Comparison of ENCODE assay signal across 17 cellular contexts in genomic region chr22:48316245-48316875, GRCh38.
DNase-seq lines count a peak whose midpoint lies in the region; ATAC-seq and TF ChIP-seq lines count a peak whose summit lies in the region.
"Had no signal": no experiment of that assay in that cellular context is flagged by ENCODE, and none has a peak within 500 bp of the region (broad histone marks: within the 10 kb centered on the region; RNA-seq: fewer than 3 reads in every experiment).

No MANE protein-coding gene starts in this region.

- no peak overlapping the region for H3K18ac ChIP-seq in mesenchymal stem cell (ENCODE audit: low read depth in 1 of 2, low read length in 2 of 2)

- H3K9ac ChIP-seq in mesenchymal stem cell (ENCODE audit: low read length) (no peak overlapping the region), colonic mucosa (ENCODE audit: low read depth in 2 of 2, low read length in 2 of 2) (no peak overlapping the region)

- ATAC-seq in Right ventricle myocardium superior (ENCODE audit: poor library complexity) (no peak), left ventricle myocardium superior (no peak)
- ATAC-seq: Panc1 had no signal

- H4K8ac ChIP-seq in mesenchymal stem cell (ENCODE audit: low read length): no peak overlapping the region

- peak overlapping the region; percentile 5 for H3K4me2 ChIP-seq in mesenchymal stem cell (ENCODE audit: low read length, poor library complexity, severe bottlenecking)

- no peak overlapping the region for H2AFZ ChIP-seq in mesenchymal stem cell (ENCODE audit: low read depth, low read length)

- peaks cover 8% of the 10 kb centered on the region for H3K9me3 ChIP-seq in mesenchymal stem cell (ENCODE audit: control insufficient read depth, low read length)
- no peaks in the 10 kb centered on the region for H3K9me3 ChIP-seq in suprapubic skin
- H3K9me3 ChIP-seq in colonic mucosa: no peaks in the 10 kb centered on the region
- H3K9me3 ChIP-seq: Caco-2 had no signal

- intact Hi-C loops in Right ventricle myocardium superior (cut with DNase I): no loop called here
- intact Hi-C loops in left ventricle myocardium superior (cut with micrococcal nuclease): no loop called here
- intact Hi-C loops in colonic mucosa (cut with DNase I): no loop called here

- no peak overlapping the region for H3K4ac ChIP-seq in mesenchymal stem cell (ENCODE audit: low read depth in 1 of 2, low read length in 2 of 2)

- no peak overlapping the region for H2BK12ac ChIP-seq in mesenchymal stem cell (ENCODE audit: low read length in 2 of 2)

- no peak overlapping the region for H2BK120ac ChIP-seq in mesenchymal stem cell (ENCODE audit: low read depth, low read length)

- no peak overlapping the region for H4K91ac ChIP-seq in mesenchymal stem cell (ENCODE audit: low read length)

- no peak overlapping the region for H3K4me3 ChIP-seq in coronary artery
- H3K4me3 ChIP-seq in mesenchymal stem cell (ENCODE audit: insufficient read depth in 1 of 2, low read depth in 1 of 2, low read length in 2 of 2): no peak overlapping the region
- no peak overlapping the region for H3K4me3 ChIP-seq in suprapubic skin
- H3K4me3 ChIP-seq in colonic mucosa: no peak overlapping the region

- no peaks in the 10 kb centered on the region for H3K79me1 ChIP-seq in mesenchymal stem cell (replicated peaks; ENCODE audit: low read length, poor library complexity, severe bottlenecking)

- 77% methylated on average over 13 of the region's 13 CpGs for WGBS in mesenchymal stem cell
- WGBS in suprapubic skin: 95% methylated on average over 7 of the region's 13 CpGs

- no peak overlapping the region for H2BK5ac ChIP-seq in mesenchymal stem cell (ENCODE audit: low read depth, low read length, poor library complexity, severe bottlenecking)

- H3K27me3 ChIP-seq in mesenchymal stem cell (ENCODE audit: control insufficient read depth in 1 of 2, insufficient read depth in 1 of 2, low read length in 2 of 2) (no peaks in the 10 kb centered on the region), suprapubic skin (peaks cover 17% of the 10 kb centered on the region), colonic mucosa (no peaks in the 10 kb centered on the region)

- H3K4me1 ChIP-seq in mesenchymal stem cell (ENCODE audit: control insufficient read depth, insufficient read depth, low read depth, low read length) (no peaks in the 10 kb centered on the region), suprapubic skin (no peaks in the 10 kb centered on the region), colonic mucosa (no peaks in the 10 kb centered on the region)
- H3K4me1 ChIP-seq: Caco-2 had no signal

- no peak overlapping the region for H2BK15ac ChIP-seq in mesenchymal stem cell (ENCODE audit: low read depth, poor library complexity, severe bottlenecking)

- TF ChIP-seq CTCF in coronary artery (IDR thresholded peaks at IDR 0.05) (no peak), suprapubic skin (IDR thresholded peaks at IDR 0.05) (no peak), colonic mucosa (IDR thresholded peaks at IDR 0.05) (no peak)

- DNase-seq in Right ventricle myocardium superior (peak; percentile 31), left ventricle myocardium superior (no peak), coronary artery (ENCODE audit: low spot score) (peak; percentile 69), mesenchymal stem cell (no peak), suprapubic skin (ENCODE audit: low spot score in 2 of 2) (peak; percentile 55 to 73), NCI-H1930 (lab: John Stamatoyannopoulos, UW) (no peak), colonic mucosa (no peak)
- DNase-seq: Caco-2, DMS153, GOT3, HFFc6, NCI-H1092, NCI-H146, NCI-H2107, NCI-H2227 treated with DMSO at 0.1 percent for 48 hours, NCI-H524 had no signal

- no peak overlapping the region for H3K14ac ChIP-seq in mesenchymal stem cell (ENCODE audit: low read length in 2 of 2)

- no peak for TF ChIP-seq POLR2A in suprapubic skin (IDR thresholded peaks at IDR 0.05)

- H3K27ac ChIP-seq in coronary artery (no peak overlapping the region), mesenchymal stem cell (ENCODE audit: low read length, poor library complexity, severe bottlenecking) (no peak overlapping the region), suprapubic skin (no peak overlapping the region), colonic mucosa (no peak overlapping the region)

- no peak for TF ChIP-seq EP300 in suprapubic skin (IDR thresholded peaks at IDR 0.05)

- no peak overlapping the region for H2AK5ac ChIP-seq in mesenchymal stem cell (ENCODE audit: low read length, severe bottlenecking)

- no peaks in the 10 kb centered on the region for H3K36me3 ChIP-seq in mesenchymal stem cell (ENCODE audit: control insufficient read depth in 1 of 2, insufficient read depth in 2 of 2, low read depth in 1 of 2, low read length in 2 of 2)
- no peaks in the 10 kb centered on the region for H3K36me3 ChIP-seq in suprapubic skin
- H3K36me3 ChIP-seq in colonic mucosa: no peaks in the 10 kb centered on the region

- no peak overlapping the region for H3K23ac ChIP-seq in mesenchymal stem cell (ENCODE audit: low read length in 2 of 2)

Comparison
In these comparisons a context has a peak if more than half of its experiments do, and no peak if none do; other contexts are left out.
1. DNase-seq: peak in Right ventricle myocardium superior (single experiment), coronary artery (single experiment) and suprapubic skin (2 of 2); none in left ventricle myocardium superior (single experiment), mesenchymal stem cell (single experiment), NCI-H1930 (0 of 2) and colonic mucosa (single experiment).